In the genomic region with DNA sequence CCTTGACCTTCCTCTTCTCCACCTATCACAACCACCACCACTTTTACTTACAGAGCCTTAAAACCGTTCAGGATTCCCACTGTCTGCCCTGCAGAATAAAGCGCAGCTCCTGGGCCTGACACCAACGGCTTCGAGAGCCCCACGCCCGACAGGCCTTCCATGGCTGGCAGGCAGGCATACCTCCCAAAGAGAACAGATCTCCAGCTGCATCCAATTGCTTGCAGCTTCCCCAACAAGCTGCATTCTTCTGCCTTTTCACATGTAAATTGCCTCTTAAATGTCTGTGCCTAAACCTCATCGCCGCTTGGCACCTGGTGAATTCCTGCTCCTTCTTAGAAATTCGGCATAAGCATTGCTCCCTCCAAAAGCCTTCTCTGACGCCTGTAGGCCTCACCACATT, we compare ENCODE assay signal across 2 cellular contexts.
TF ChIP-seq lines count a peak whose summit lies in the region.

No MANE protein-coding gene starts in this region.

TF ChIP-seq in H1, 55 proteins besides CTCF, POLR2A, EP300 and RAD21 (continued from another document and continues in another):
- TF ChIP-seq MAFK (IDR thresholded peaks at IDR 0.05; ENCODE audit: low read depth, low read length): no peak
- no peak for TF ChIP-seq RFX5 (IDR thresholded peaks at IDR 0.05; ENCODE audit: borderline replicate concordance, low read depth, low read length)
- TF ChIP-seq SP4 (IDR thresholded peaks at IDR 0.05; ENCODE audit: low read length): 0 out of 2 replicates have a peak, but pooled peaks have one; percentile 26
- no peak for TF ChIP-seq SP2 (IDR thresholded peaks at IDR 0.05; ENCODE audit: low read length)
- TF ChIP-seq ATF3 (IDR thresholded peaks at IDR 0.05; ENCODE audit: insufficient read depth, low read depth, low read length): no peak
- TF ChIP-seq RBBP5 (IDR thresholded peaks at IDR 0.05; ENCODE audit: borderline replicate concordance, low read depth, low read length): peak; percentile 71; the same call in 1 of the 2 replicates
- no peak for TF ChIP-seq JUND (IDR thresholded peaks at IDR 0.05; ENCODE audit: low read length)
- no peak for TF ChIP-seq FOSL1 (IDR thresholded peaks at IDR 0.05; ENCODE audit: insufficient read depth, low read depth, low read length)
- no peak for TF ChIP-seq GABPA (IDR thresholded peaks at IDR 0.05; ENCODE audit: borderline replicate concordance, insufficient read depth, low read length)
- no peak for TF ChIP-seq HDAC6 (IDR thresholded peaks at IDR 0.05; ENCODE audit: low read depth, low read length)
- 0 out of 4 replicates have a peak, but pooled peaks of 1 of the 2 experiments have one; percentile 44 for TF ChIP-seq HDAC2 (IDR thresholded peaks at IDR 0.05; ENCODE audit: borderline replicate concordance in 1 of 2, low read depth in 2 of 2, low read length in 2 of 2)
- TF ChIP-seq RNF2 (IDR thresholded peaks at IDR 0.05; ENCODE audit: borderline replicate concordance, low read depth, low read length, missing control alignments, poor library complexity, severe bottlenecking): no peak
- TF ChIP-seq TBP (IDR thresholded peaks at IDR 0.05; ENCODE audit: low read depth, low read length): peak; percentile 53; the same call in 1 of the 2 replicates
- no peak for TF ChIP-seq EZH2 (IDR thresholded peaks at IDR 0.05; ENCODE audit: low read depth, low read length, severe bottlenecking)
- TF ChIP-seq ASH2L (IDR thresholded peaks at IDR 0.05; ENCODE audit: low read length): peak; percentile 86
- no peak for TF ChIP-seq SIX5 (IDR thresholded peaks at IDR 0.05; ENCODE audit: low read depth, low read length)
- TF ChIP-seq TAF7 (optimal IDR thresholded peaks at IDR 0.05; ENCODE audit: borderline replicate concordance, low read depth, low read length): no peak
- 0 out of 2 replicates have a peak, but pooled peaks have one; percentile 36 for TF ChIP-seq TAF1 (IDR thresholded peaks at IDR 0.05; ENCODE audit: low read depth, low read length)
- TF ChIP-seq POLR2AphosphoS5 (IDR thresholded peaks at IDR 0.05; ENCODE audit: low read depth, low read length): no peak
- TF ChIP-seq MAX (IDR thresholded peaks at IDR 0.05): peak; percentile 97
- TF ChIP-seq SIN3A (conservative IDR thresholded peaks at IDR 0.05 in 1 of 2, IDR thresholded peaks at IDR 0.05 in 1 of 2; ENCODE audit: low read depth in 1 of 2, low read length in 2 of 2): no peak
- TF ChIP-seq, protein P1, sequence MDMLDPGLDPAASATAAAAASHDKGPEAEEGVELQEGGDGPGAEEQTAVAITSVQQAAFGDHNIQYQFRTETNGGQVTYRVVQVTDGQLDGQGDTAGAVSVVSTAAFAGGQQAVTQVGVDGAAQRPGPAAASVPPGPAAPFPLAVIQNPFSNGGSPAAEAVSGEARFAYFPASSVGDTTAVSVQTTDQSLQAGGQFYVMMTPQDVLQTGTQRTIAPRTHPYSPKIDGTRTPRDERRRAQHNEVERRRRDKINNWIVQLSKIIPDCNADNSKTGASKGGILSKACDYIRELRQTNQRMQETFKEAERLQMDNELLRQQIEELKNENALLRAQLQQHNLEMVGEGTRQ (IDR thresholded peaks at IDR 0.05; ENCODE audit: low read length): no peak
- TF ChIP-seq SAP30 (IDR thresholded peaks at IDR 0.05; ENCODE audit: insufficient read depth, insufficient replicate concordance, low read length): no peak
- TF ChIP-seq SP1 (IDR thresholded peaks at IDR 0.05; ENCODE audit: low read depth, low read length): peak; percentile 78
- peak; percentile 93 for TF ChIP-seq YY1 (IDR thresholded peaks at IDR 0.05; ENCODE audit: low read depth, low read length)
- no peak for TF ChIP-seq EGR1 (IDR thresholded peaks at IDR 0.05; ENCODE audit: borderline replicate concordance, low read depth, low read length)
- TF ChIP-seq KDM1A (IDR thresholded peaks at IDR 0.05; ENCODE audit: borderline replicate concordance, low read length): 0 out of 2 replicates have a peak, but pooled peaks have one; percentile 20
- TF ChIP-seq ZNF274 (IDR thresholded peaks at IDR 0.05; ENCODE audit: borderline replicate concordance, extremely low read depth, low read length): no peak
- no peak for TF ChIP-seq KDM5A (IDR thresholded peaks at IDR 0.05; ENCODE audit: low read length)
- TF ChIP-seq CBX5 (IDR thresholded peaks at IDR 0.05; ENCODE audit: low read depth, low read length): no peak
- TF ChIP-seq BRCA1 (IDR thresholded peaks at IDR 0.05; ENCODE audit: low read depth, low read length): no peak
- TF ChIP-seq CREB1 (IDR thresholded peaks at IDR 0.05): no peak
- TF ChIP-seq POU5F1 (IDR thresholded peaks at IDR 0.05; ENCODE audit: low read depth, low read length): no peak; the same call in none of the 2 replicates
- no peak for TF ChIP-seq PHF8 (conservative IDR thresholded peaks at IDR 0.05; ENCODE audit: low read depth, low read length)
- TF ChIP-seq CEBPB (IDR thresholded peaks at IDR 0.05; ENCODE audit: low read depth, low read length): no peak
- TF ChIP-seq TCF12 (IDR thresholded peaks at IDR 0.05; ENCODE audit: low read depth, low read length): peak; percentile 96
- TF ChIP-seq JUN (IDR thresholded peaks at IDR 0.05; ENCODE audit: low read depth, low read length): no peak
- no peak for TF ChIP-seq CBX8 (IDR thresholded peaks at IDR 0.05; ENCODE audit: borderline replicate concordance, low read depth, low read length)
- TF ChIP-seq RXRA (IDR thresholded peaks at IDR 0.05; ENCODE audit: insufficient read depth, low read depth, low read length): no peak
- peak; percentile 35; the same call in 1 of the 2 replicates for TF ChIP-seq CHD2 (IDR thresholded peaks at IDR 0.05; ENCODE audit: low read length)
- peak; percentile 96 for TF ChIP-seq E2F6 (IDR thresholded peaks at IDR 0.05)

TF ChIP-seq in GM12891, 5 proteins besides CTCF, POLR2A, EP300 and RAD21 (continued from another document):
- TF ChIP-seq SPI1 (IDR thresholded peaks at IDR 0.05; ENCODE audit: low read depth, low read length): no peak
